8 cellular contexts compared by ENCODE assay signal in the genomic region with DNA sequence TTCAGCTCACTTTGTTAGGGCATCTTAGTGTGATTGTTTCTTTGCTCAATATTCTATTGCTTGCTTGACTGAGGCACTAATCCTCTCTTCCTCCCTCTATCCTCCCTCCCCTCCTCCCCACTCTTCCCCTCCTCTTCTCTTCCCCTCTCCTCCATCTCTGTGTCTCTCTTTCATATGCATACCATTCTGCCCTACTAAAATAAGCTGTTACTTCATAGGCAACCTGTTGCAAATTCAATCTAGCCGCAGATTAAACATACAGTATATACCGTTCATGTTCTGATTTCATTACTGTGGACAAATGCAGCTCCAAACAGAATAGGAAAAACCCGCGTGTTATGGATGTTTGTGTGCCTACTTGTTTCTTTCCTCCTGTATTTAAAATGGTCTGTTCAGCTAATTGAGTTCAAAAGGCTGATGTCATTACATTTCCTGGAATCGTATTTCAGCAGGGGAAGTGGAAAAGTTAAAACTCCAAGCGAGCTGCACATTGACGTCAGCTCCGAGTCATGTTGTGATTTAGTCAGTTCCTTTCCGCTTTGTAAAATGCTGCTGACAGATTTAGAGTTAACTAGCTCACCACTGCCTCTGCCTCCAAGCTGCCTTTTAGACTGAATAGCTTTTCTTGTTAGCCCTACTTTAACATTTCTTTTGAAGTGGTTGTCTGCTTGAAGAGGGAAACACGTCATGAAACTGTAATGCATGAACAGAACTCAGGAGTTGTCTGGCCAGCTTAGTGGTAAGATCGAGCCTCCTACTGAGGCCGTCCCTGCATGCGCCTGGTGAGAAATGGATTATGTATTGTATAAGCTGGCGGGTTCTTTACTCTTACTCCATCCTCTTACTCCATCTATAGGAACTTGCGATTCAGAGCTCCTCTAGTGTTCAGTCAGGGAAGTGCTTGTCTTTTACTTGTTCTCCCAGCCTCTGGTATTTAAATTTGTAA.
A peak's percentile ranks its signal among the peaks of the same experiment; 100 is the strongest.
DNase-seq lines count a peak whose midpoint lies in the region; ATAC-seq, FAIRE-seq and TF ChIP-seq lines count a peak whose summit lies in the region.

No MANE protein-coding gene starts in this region.

- TSS peak; percentile 68 for BruUV-seq in HepG2 (replicated peaks; lab: Mats Ljungman, UMichigan)

- peak; percentile 79 for FAIRE-seq in HepG2 (lab: Jason Lieb, UNC)

- H3K27ac ChIP-seq in HepG2 (ENCODE audit: extremely low read length, insufficient read depth, low read length), result peak overlapping the region; percentile 46

- H3K9ac ChIP-seq in HepG2 (ENCODE audit: insufficient read depth, low read depth, low read length), result peak overlapping the region; percentile 35

- 34% methylated on average over 15 of the region's 15 CpGs for WGBS in HepG2 (ENCODE audit: low lambda C conversion rate)

- POLR2A ChIA-PET in HepG2 (lab: Yijun Ruan, JAX), result interaction anchor here (0.7 to 1.8 kb wide), 5 partner anchors 21 to 69 kb away, joined by 3 to 19 read pairs (median 3); a partner anchor contains a TSS

- peak; percentile 98 for ATAC-seq in GM18909 (IDR thresholded peaks at IDR 0.05; ENCODE audit: poor library complexity, unreplicated experiment)
- ATAC-seq in HG03280 (IDR thresholded peaks at IDR 0.05; ENCODE audit: unreplicated experiment), result peak; percentile 96
- ATAC-seq in HepG2, result peak; percentile 99

- TF ChIP-seq POLR2A in HepG2 (IDR thresholded peaks at IDR 0.05; ENCODE audit: insufficient read depth in 1 of 2, low read depth in 2 of 2, low read length in 2 of 2), result no peak

- TF ChIP-seq RAD21 in HepG2 (CRISPR knock-in tag; IDR thresholded peaks at IDR 0.05), result peak; percentile 44

- H3K27me3 ChIP-seq in HepG2 (ENCODE audit: control insufficient read depth in 1 of 2, insufficient read depth in 2 of 2, low read length in 2 of 2), result no peaks in the 10 kb centered on the region

- peak overlapping the region; percentile 75 for H2AFZ ChIP-seq in HepG2 (ENCODE audit: low read length)

- H3K36me3 ChIP-seq in HepG2 (replicated peaks in 1 of 2; ENCODE audit: control insufficient read depth in 1 of 2, insufficient read depth in 2 of 2, low read length in 2 of 2), result no peaks in the 10 kb centered on the region

- H3K79me2 ChIP-seq in HepG2 (ENCODE audit: insufficient read depth, low read length), result no peaks in the 10 kb centered on the region

- peaks cover 15% of the 10 kb centered on the region for H3K4me1 ChIP-seq in HepG2 (ENCODE audit: insufficient read depth, low read length)

- DNase-seq in Ammon's horn (ENCODE audit: low spot score), result peak; percentile 84
- peak; percentile 28 for DNase-seq in NCI-H524 treated with DMSO at 0.1 percent for 48 hours (lab: John Stamatoyannopoulos, UW)
- DNase-seq in activated CD4-positive, alpha-beta T cell treated with anti-CD3 and anti-CD28 coated beads for 48 hours, result peak; percentile 82
- peak; percentile 99 for DNase-seq in dermis blood vessel endothelial cell
- DNase-seq in HepG2 (ENCODE audit: low spot score), result peak; percentile 78
- peak; percentile 45 to 72 for DNase-seq in stimulated activated CD4-positive, alpha-beta T cell treated with anti-CD3 and anti-CD28 coated beads, Interleukin-4, amount 100 ng/mL, for 48 hours (ENCODE audit: low read depth in 2 of 2)

- in situ Hi-C loops in HepG2 (cut with HindIII; ENCODE audit: extremely low pct_ligation_motif_present, low pct_unique_long_range_greater_than_20kb), result no loop called here

- intact Hi-C loops in HepG2 (cut with micrococcal nuclease; ENCODE audit: unreplicated experiment), result loop anchor here (5.0 kb wide), 1 partner anchor 68 kb away; a partner anchor contains a TSS

- no peaks in the 10 kb centered on the region for H4K20me1 ChIP-seq in HepG2 (ENCODE audit: insufficient read depth, low read length)

- peak overlapping the region; percentile 16 to 39 (median 38); a peak in 4 of 6 replicates for H3K4me3 ChIP-seq in HepG2 (replicated peaks in 1 of 3; ENCODE audit: insufficient read depth in 1 of 3, low read depth in 2 of 3, low read length in 3 of 3)

- H3K4me2 ChIP-seq in HepG2 (ENCODE audit: low read depth, low read length), result peak overlapping the region; percentile 76

- TF ChIP-seq EP300 in HepG2 (IDR thresholded peaks at IDR 0.05; ENCODE audit: low read depth in 2 of 2, low read length in 2 of 2) (no peak), HepG2 (CRISPR knock-in tag; IDR thresholded peaks at IDR 0.05; ENCODE audit: borderline replicate concordance) (no peak)

- TF ChIP-seq CTCF in HepG2 (CRISPR knock-in tag; IDR thresholded peaks at IDR 0.05), result peak; percentile 62

- H3K9me3 ChIP-seq in HepG2 (ENCODE audit: low read length), result no peaks in the 10 kb centered on the region

- CTCF ChIA-PET in HepG2 (lab: Yijun Ruan, JAX; ENCODE audit: low intra/inter-chr PET ratio, low total read pairs), result interaction anchor here (1.1 kb wide), 1 partner anchor 23 kb away, joined by 4 read pairs; no protein-coding TSS in a partner anchor

TF ChIP-seq in HepG2, 621 proteins besides CTCF, POLR2A, EP300 and RAD21 (continues in another document):
- TF ChIP-seq SMC3 (IDR thresholded peaks at IDR 0.05; ENCODE audit: low read length), result peak; percentile 43; the same call in 1 of the 2 replicates
- no peak for TF ChIP-seq SSRP1 (CRISPR knock-in tag; IDR thresholded peaks at IDR 0.05)
- peak; percentile 82 for TF ChIP-seq HNRNPK (IDR thresholded peaks at IDR 0.05; ENCODE audit: low read depth, low read length, poor library complexity, severe bottlenecking)
- no peak for TF ChIP-seq ZNF367 (CRISPR knock-in tag; IDR thresholded peaks at IDR 0.05; ENCODE audit: borderline replicate concordance)
- TF ChIP-seq ASH2L (IDR thresholded peaks at IDR 0.05; ENCODE audit: insufficient read length, low read depth, low read length), result peak; percentile 42
- TF ChIP-seq, protein P1, sequence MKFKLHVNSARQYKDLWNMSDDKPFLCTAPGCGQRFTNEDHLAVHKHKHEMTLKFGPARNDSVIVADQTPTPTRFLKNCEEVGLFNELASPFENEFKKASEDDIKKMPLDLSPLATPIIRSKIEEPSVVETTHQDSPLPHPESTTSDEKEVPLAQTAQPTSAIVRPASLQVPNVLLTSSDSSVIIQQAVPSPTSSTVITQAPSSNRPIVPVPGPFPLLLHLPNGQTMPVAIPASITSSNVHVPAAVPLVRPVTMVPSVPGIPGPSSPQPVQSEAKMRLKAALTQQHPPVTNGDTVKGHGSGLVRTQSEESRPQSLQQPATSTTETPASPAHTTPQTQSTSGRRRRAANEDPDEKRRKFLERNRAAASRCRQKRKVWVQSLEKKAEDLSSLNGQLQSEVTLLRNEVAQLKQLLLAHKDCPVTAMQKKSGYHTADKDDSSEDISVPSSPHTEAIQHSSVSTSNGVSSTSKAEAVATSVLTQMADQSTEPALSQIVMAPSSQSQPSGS (CRISPR knock-in tag; IDR thresholded peaks at IDR 0.05), result peak; percentile 45; the same call in 1 of the 2 replicates
- TF ChIP-seq, protein P2, sequence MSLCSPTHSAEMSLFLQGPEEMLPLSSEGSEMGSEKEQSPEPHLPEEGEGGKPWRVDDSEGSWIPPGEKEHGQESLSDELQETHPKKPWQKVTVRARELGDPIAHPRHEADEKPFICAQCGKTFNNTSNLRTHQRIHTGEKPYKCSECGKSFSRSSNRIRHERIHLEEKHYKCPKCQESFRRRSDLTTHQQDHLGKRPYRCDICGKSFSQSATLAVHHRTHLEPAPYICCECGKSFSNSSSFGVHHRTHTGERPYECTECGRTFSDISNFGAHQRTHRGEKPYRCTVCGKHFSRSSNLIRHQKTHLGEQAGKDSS (CRISPR knock-in tag; IDR thresholded peaks at IDR 0.05; ENCODE audit: borderline replicate concordance, low read depth), result no peak
- peak; percentile 47; the same call in 1 of the 2 replicates for TF ChIP-seq CREM (IDR thresholded peaks at IDR 0.05)
- TF ChIP-seq CREM (CRISPR knock-in tag; IDR thresholded peaks at IDR 0.05), result no peak
- no peak for TF ChIP-seq ZNF235 (CRISPR knock-in tag; IDR thresholded peaks at IDR 0.05; ENCODE audit: borderline replicate concordance)
- TF ChIP-seq ZNF552 (CRISPR knock-in tag; IDR thresholded peaks at IDR 0.05; ENCODE audit: borderline replicate concordance), result no peak
- 0 out of 2 replicates have a peak, but pooled peaks have one; percentile 25 for TF ChIP-seq ZMYM3 (CRISPR knock-in tag; IDR thresholded peaks at IDR 0.05)
- TF ChIP-seq ZSCAN31 (CRISPR knock-in tag; IDR thresholded peaks at IDR 0.05; ENCODE audit: low read depth), result no peak
- TF ChIP-seq PAF1 (CRISPR knock-in tag; IDR thresholded peaks at IDR 0.05), result no peak
- TF ChIP-seq, protein P3, sequence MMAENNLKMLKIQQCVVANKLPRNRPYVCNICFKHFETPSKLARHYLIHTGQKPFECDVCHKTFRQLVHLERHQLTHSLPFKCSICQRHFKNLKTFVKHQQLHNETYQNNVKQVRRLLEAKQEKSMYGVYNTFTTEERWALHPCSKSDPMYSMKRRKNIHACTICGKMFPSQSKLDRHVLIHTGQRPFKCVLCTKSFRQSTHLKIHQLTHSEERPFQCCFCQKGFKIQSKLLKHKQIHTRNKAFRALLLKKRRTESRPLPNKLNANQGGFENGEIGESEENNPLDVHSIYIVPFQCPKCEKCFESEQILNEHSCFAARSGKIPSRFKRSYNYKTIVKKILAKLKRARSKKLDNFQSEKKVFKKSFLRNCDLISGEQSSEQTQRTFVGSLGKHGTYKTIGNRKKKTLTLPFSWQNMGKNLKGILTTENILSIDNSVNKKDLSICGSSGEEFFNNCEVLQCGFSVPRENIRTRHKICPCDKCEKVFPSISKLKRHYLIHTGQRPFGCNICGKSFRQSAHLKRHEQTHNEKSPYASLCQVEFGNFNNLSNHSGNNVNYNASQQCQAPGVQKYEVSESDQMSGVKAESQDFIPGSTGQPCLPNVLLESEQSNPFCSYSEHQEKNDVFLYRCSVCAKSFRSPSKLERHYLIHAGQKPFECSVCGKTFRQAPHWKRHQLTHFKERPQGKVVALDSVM (CRISPR knock-in tag; IDR thresholded peaks at IDR 0.05), result peak; percentile 91
- peak; percentile 24; the same call in 1 of the 2 replicates for TF ChIP-seq ZNF121 (CRISPR knock-in tag; IDR thresholded peaks at IDR 0.05)
- TF ChIP-seq SALL1 (CRISPR knock-in tag; IDR thresholded peaks at IDR 0.05), result peak; percentile 41
- 0 out of 2 replicates have a peak, but pooled peaks have one; percentile 34 for TF ChIP-seq MIER3 (CRISPR knock-in tag; IDR thresholded peaks at IDR 0.05; ENCODE audit: borderline replicate concordance)
- TF ChIP-seq ATF7 (IDR thresholded peaks at IDR 0.05), result 0 out of 2 replicates have a peak, but pooled peaks have one; percentile 1
- TF ChIP-seq ATF7 (CRISPR knock-in tag; IDR thresholded peaks at IDR 0.05), result no peak
- TF ChIP-seq ZFY (CRISPR knock-in tag; IDR thresholded peaks at IDR 0.05), result no peak
- TF ChIP-seq CEBPB (IDR thresholded peaks at IDR 0.05; ENCODE audit: borderline replicate concordance, low read depth, low read length), result 0 out of 2 replicates have a peak, but pooled peaks have one; percentile 0
- no peak for TF ChIP-seq ZNF329 (CRISPR knock-in tag; IDR thresholded peaks at IDR 0.05; ENCODE audit: low read depth)
- no peak for TF ChIP-seq HES4 (CRISPR knock-in tag; IDR thresholded peaks at IDR 0.05; ENCODE audit: borderline replicate concordance)
- 0 out of 2 replicates have a peak, but pooled peaks have one; percentile 15 for TF ChIP-seq ZBTB20 (CRISPR knock-in tag; IDR thresholded peaks at IDR 0.05; ENCODE audit: borderline replicate concordance, low read depth)

Comparison
In these comparisons a context has a peak if more than half of its experiments do, and no peak if none do; other contexts are left out.
1. Peak in every context shown above with its lines: DNase-seq, ATAC-seq, H3K4me3 ChIP-seq and H3K27ac ChIP-seq.
2. DNase-seq: peak in every context shown above with its lines; median percentile 99 in dermis blood vessel endothelial cell; 84 in Ammon's horn; 82 in activated CD4-positive, alpha-beta T cell treated with anti-CD3 and anti-CD28 coated beads for 48 hours; 78 in HepG2; 58 in stimulated activated CD4-positive, alpha-beta T cell treated with anti-CD3 and anti-CD28 coated beads, Interleukin-4, amount 100 ng/mL, for 48 hours; 28 in NCI-H524 treated with DMSO at 0.1 percent for 48 hours.